Comparison of ENCODE assay signal across 1 cellular context in genomic region chr9:91714020-91714721, GRCh38.
TF ChIP-seq lines count a peak whose summit lies in the region.

No MANE protein-coding gene starts in this region.

TF ChIP-seq in IMR-90, 13 proteins besides CTCF, POLR2A, EP300 and RAD21 (continued from another document):
- no peak for TF ChIP-seq FOS (IDR thresholded peaks at IDR 0.05; ENCODE audit: low read depth, low read length)
TF ChIP-seq in IMR-90: peak in this region for 0.
